In the genomic region with DNA sequence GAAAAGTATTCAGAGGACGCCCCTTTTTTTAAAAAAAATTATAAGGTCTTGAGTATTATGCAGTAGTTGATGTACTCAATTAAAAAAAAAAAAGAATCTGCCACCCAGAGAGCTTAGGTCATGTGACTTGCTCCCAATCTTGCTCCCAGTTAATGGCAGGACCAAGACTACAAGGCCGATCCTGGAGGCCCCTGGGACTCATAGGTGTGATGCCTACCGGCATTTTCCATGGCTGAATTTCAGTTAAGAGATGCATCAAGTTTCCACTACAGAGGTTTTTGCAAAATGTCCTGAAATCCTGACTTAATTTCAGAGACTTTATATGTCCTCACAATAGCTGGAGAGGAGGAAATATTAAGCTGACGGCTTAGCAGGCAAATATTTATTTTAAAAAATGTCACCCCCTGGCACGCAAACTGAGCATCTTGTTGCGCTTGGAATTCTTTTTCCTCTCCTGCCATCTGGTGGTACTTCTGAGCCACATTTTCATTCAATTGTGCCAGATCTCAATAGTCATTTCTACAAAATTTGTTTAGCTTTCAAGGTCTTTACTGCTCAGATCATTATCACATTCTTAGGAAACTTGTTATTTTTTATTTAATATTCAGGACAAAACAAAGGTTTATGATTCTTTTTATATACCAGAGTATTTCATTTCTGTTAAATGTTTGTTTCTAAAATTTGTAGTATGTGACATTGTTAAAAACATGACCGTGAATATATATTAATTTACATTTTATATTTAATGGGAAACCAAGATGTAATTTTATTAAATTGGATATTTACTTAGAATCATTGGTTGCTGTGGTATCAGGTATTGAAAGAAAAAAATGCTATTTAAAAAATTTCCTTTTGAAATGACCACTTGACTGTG, we compare ENCODE assay signal across 8 cellular contexts.
A peak's percentile ranks its signal among the peaks of the same experiment; 100 is the strongest.
DNase-seq lines count a peak whose midpoint lies in the region; ATAC-seq, FAIRE-seq and TF ChIP-seq lines count a peak whose summit lies in the region.

No MANE protein-coding gene starts in this region.

- H3K4me1 Mint-ChIP-seq in astrocyte (ENCODE audit: low read depth, unreplicated experiment) = peaks cover 56% of the 10 kb centered on the region

- no peak overlapping the region for H3K4me3 Mint-ChIP-seq in astrocyte (ENCODE audit: unreplicated experiment)

- H3K36me3 ChIP-seq in astrocyte (ENCODE audit: insufficient read depth, low read length) (no peaks in the 10 kb centered on the region), aorta (ENCODE audit: control insufficient read depth in 1 of 2, insufficient read depth in 2 of 2, low read length in 1 of 2) (no peaks in the 10 kb centered on the region)

- peaks cover 28% of the 10 kb centered on the region for H3K27me3 ChIP-seq in astrocyte (ENCODE audit: insufficient read depth, low read length)
- H3K27me3 ChIP-seq in aorta (ENCODE audit: control insufficient read depth in 1 of 2, insufficient read depth in 2 of 2, low read length in 1 of 2) = peaks cover 0 to 2% of the 10 kb centered on the region in 2 donors

- intact Hi-C loops in aorta (cut with DNase I) = loop anchor here (2.0 to 10.0 kb wide), 5 partner anchors 319 to 799 kb away; no protein-coding TSS in a partner anchor

- no peaks in the 10 kb centered on the region for H3K79me2 ChIP-seq in astrocyte (ENCODE audit: insufficient read depth, low read length)

- no peaks in the 10 kb centered on the region for H3K36me3 Mint-ChIP-seq in astrocyte (ENCODE audit: low read depth, unreplicated experiment)
- peaks cover 0 to 5% of the 10 kb centered on the region in 2 donors for H3K36me3 Mint-ChIP-seq in activated naive CD4-positive, alpha-beta T cell treated with anti-CD3 and anti-CD28 coated beads, Interleukin-2, amount 50 U/mL, for 72 hours

- H4K20me1 ChIP-seq in astrocyte (ENCODE audit: insufficient read depth, low read length) = no peaks in the 10 kb centered on the region

- no peak overlapping the region for H2AFZ ChIP-seq in astrocyte (ENCODE audit: low read depth, low read length)

- ATAC-seq in aorta (ENCODE audit: low FRiP score) (peak; percentile 62), GM19324 (IDR thresholded peaks at IDR 0.05; ENCODE audit: low FRiP score, unreplicated experiment) (no peak)
- no peak for ATAC-seq in activated naive CD4-positive, alpha-beta T cell treated with anti-CD3 and anti-CD28 coated beads, Interleukin-2, amount 50 U/mL, for 72 hours

- WGBS in aorta, 2 donors = 27 to 30% methylated on average over 7 of the region's 7 CpGs

- no peak overlapping the region for H3K4me2 ChIP-seq in astrocyte (ENCODE audit: low read length)

- peak; percentile 68 for TF ChIP-seq CTCF in astrocyte (IDR thresholded peaks at IDR 0.05; ENCODE audit: insufficient read depth, low read depth, low read length)

- H3K9me3 Mint-ChIP-seq in astrocyte (ENCODE audit: unreplicated experiment) = peaks cover 2% of the 10 kb centered on the region
- H3K9me3 Mint-ChIP-seq in activated naive CD4-positive, alpha-beta T cell treated with anti-CD3 and anti-CD28 coated beads, Interleukin-2, amount 50 U/mL, for 72 hours = peaks cover 0 to 10% of the 10 kb centered on the region in 2 donors

- H3K9ac ChIP-seq in astrocyte (ENCODE audit: low read length) = no peak overlapping the region

- H3K4me3 ChIP-seq in astrocyte (ENCODE audit: insufficient read depth, low read depth, low read length) = no peak overlapping the region
- no peak overlapping the region for H3K4me3 ChIP-seq in aorta (ENCODE audit: low read length in 2 of 2)

- FAIRE-seq in astrocyte (lab: Jason Lieb, UNC) = no peak

- H3K27ac ChIP-seq in astrocyte (ENCODE audit: low read depth, low read length) (no peak overlapping the region), aorta (ENCODE audit: low read depth in 1 of 2, low read length in 2 of 2) (no peak overlapping the region)

- DNase-seq in GM04504 (ENCODE audit: low read depth) (peak; percentile 53), MV-4-11 (lab: John Stamatoyannopoulos, UW) (peak; percentile 37), astrocyte (ENCODE audit: low read depth) (peak; percentile 49), left kidney (ENCODE audit: low read depth, low spot score) (peak; percentile 63), aorta (no peak)
- no peak for DNase-seq in activated naive CD4-positive, alpha-beta T cell treated with anti-CD3 and anti-CD28 coated beads, Interleukin-2, amount 50 U/mL, for 72 hours (ENCODE audit: low spot score in 2 of 2)
- no peak for DNase-seq in stimulated activated naive CD4-positive, alpha-beta T cell treated with Interleukin-2 at 50 U/mL for 16 hours (lab: John Stamatoyannopoulos, UW)

- no peaks in the 10 kb centered on the region for H3K27me3 Mint-ChIP-seq in astrocyte (ENCODE audit: low read depth, unreplicated experiment)

- peak overlapping the region; percentile 0 for H3K27ac Mint-ChIP-seq in astrocyte (ENCODE audit: unreplicated experiment)
- H3K27ac Mint-ChIP-seq in activated naive CD4-positive, alpha-beta T cell treated with anti-CD3 and anti-CD28 coated beads, Interleukin-2, amount 50 U/mL, for 72 hours = no peak overlapping the region

- H3K4me1 ChIP-seq in astrocyte (ENCODE audit: insufficient read depth, low read length) (peaks cover 21% of the 10 kb centered on the region), aorta (ENCODE audit: control insufficient read depth in 1 of 2, insufficient read depth in 2 of 2, low read length in 2 of 2) (peaks cover 0 to 2% of the 10 kb centered on the region in 2 donors)

- H3K9me3 ChIP-seq in astrocyte (ENCODE audit: insufficient read depth, low read depth, low read length) (no peaks in the 10 kb centered on the region), aorta (ENCODE audit: control insufficient read depth, low read length) (no peaks in the 10 kb centered on the region)

Comparison
In these comparisons a context has a peak if more than half of its experiments do, and no peak if none do; other contexts are left out.
1. DNase-seq: peak in GM04504 (single experiment), MV-4-11 (single experiment), astrocyte (single experiment) and left kidney (single experiment); none in aorta (0 of 2), activated naive CD4-positive, alpha-beta T cell treated with anti-CD3 and anti-CD28 coated beads, Interleukin-2, amount 50 U/mL, for 72 hours (0 of 2) and stimulated activated naive CD4-positive, alpha-beta T cell treated with Interleukin-2 at 50 U/mL for 16 hours (single experiment).